In genomic region chr21:41651830-41652229, GRCh38 we compare ENCODE assay signal across 18 cellular contexts.
DNase-seq lines count a peak whose midpoint lies in the region; ATAC-seq and TF ChIP-seq lines count a peak whose summit lies in the region.
"Had no signal": no experiment of that assay in that cellular context is flagged by ENCODE, and none has a peak within 500 bp of the region (broad histone marks: within the 10 kb centered on the region; RNA-seq: fewer than 3 reads in every experiment).

No MANE protein-coding gene starts in this region.

- H3K18ac ChIP-seq in IMR-90 (ENCODE audit: low read depth, low read length): no peak overlapping the region

- no peaks in the 10 kb centered on the region for H3K4me1 Mint-ChIP-seq in CD8-positive, alpha-beta T cell (ENCODE audit: low read depth)
- H3K4me1 Mint-ChIP-seq in activated CD8-positive, alpha-beta T cell treated with anti-CD3 and anti-CD28 coated beads, Interleukin-2, amount 10 ng/mL, durations not matched to agents 7 days and 5 days (ENCODE audit: low read depth): no peaks in the 10 kb centered on the region
- H3K4me1 Mint-ChIP-seq: memory B cell; naive thymus-derived CD8-positive, alpha-beta T cell had no signal

- no peak for TF ChIP-seq CTCF in CD8-positive, alpha-beta T cell (IDR thresholded peaks at IDR 0.05)
- no peak; the same call in 1 of the 2 replicates for TF ChIP-seq CTCF in IMR-90 (conservative IDR thresholded peaks at IDR 0.05; ENCODE audit: low read depth, low read length)
- TF ChIP-seq CTCF in brain microvascular endothelial cell (IDR thresholded peaks at IDR 0.05; ENCODE audit: low read depth, low read length, missing control alignments): peak; percentile 3
- no peak for TF ChIP-seq CTCF in mucosa of descending colon (IDR thresholded peaks at IDR 0.05)

- no peak overlapping the region for H3K27ac ChIP-seq in CD8-positive, alpha-beta T cell (ENCODE audit: low read depth, low read length)
- H3K27ac ChIP-seq in IMR-90 (ENCODE audit: insufficient read depth, low read length) (no peak overlapping the region), brain microvascular endothelial cell (no peak overlapping the region)
- H3K27ac ChIP-seq: SJSA1 had no signal

- no peak for ATAC-seq in CD8-positive, alpha-beta T cell
- no peak for ATAC-seq in IMR-90 (ENCODE audit: low read depth)
- peak; percentile 78 for ATAC-seq in mucosa of descending colon
- ATAC-seq in GM18870 (IDR thresholded peaks at IDR 0.05; ENCODE audit: unreplicated experiment): no peak
- ATAC-seq in activated CD8-positive, alpha-beta T cell treated with anti-CD3 and anti-CD28 coated beads, Interleukin-2, amount 10 ng/mL, durations not matched to agents 7 days and 5 days: no peak
- ATAC-seq: naive thymus-derived CD8-positive, alpha-beta T cell had no signal

- peaks cover 5% of the 10 kb centered on the region for H3K9me1 ChIP-seq in IMR-90 (ENCODE audit: insufficient read depth, low read length)

- no peak overlapping the region for H4K5ac ChIP-seq in IMR-90 (ENCODE audit: low read depth, low read length)

- dilution Hi-C loops in IMR-90 (cut with HindIII; ENCODE audit: low sequenced_read_pairs, unreplicated experiment): no loop called here

- H2BK120ac ChIP-seq in IMR-90 (ENCODE audit: low read depth, low read length): no peak overlapping the region

- no peaks in the 10 kb centered on the region for H3K36me3 Mint-ChIP-seq in CD8-positive, alpha-beta T cell
- no peaks in the 10 kb centered on the region for H3K36me3 Mint-ChIP-seq in activated CD8-positive, alpha-beta T cell treated with anti-CD3 and anti-CD28 coated beads, Interleukin-2, amount 10 ng/mL, durations not matched to agents 7 days and 5 days (ENCODE audit: low read depth)
- H3K36me3 Mint-ChIP-seq: memory B cell; naive thymus-derived CD8-positive, alpha-beta T cell had no signal

- H2BK15ac ChIP-seq in IMR-90 (ENCODE audit: low read depth, low read length): no peak overlapping the region

- H2AFZ ChIP-seq in IMR-90 (replicated peaks; ENCODE audit: low read length, poor library complexity): no peak overlapping the region

- no peak overlapping the region for H3K4me3 Mint-ChIP-seq in CD8-positive, alpha-beta T cell
- no peak overlapping the region for H3K4me3 Mint-ChIP-seq in activated CD8-positive, alpha-beta T cell treated with anti-CD3 and anti-CD28 coated beads, Interleukin-2, amount 10 ng/mL, durations not matched to agents 7 days and 5 days
- H3K4me3 Mint-ChIP-seq: memory B cell; naive thymus-derived CD8-positive, alpha-beta T cell had no signal

- no peak overlapping the region for H2BK20ac ChIP-seq in IMR-90 (ENCODE audit: low read depth, low read length)

- intact Hi-C loops in CD8-positive, alpha-beta T cell (cut with DNase I, micrococcal nuclease): no loop called here
- intact Hi-C loops in IMR-90 (cut with micrococcal nuclease): no loop called here
- intact Hi-C loops in mucosa of descending colon (cut with DNase I, micrococcal nuclease): no loop called here

- no peak overlapping the region for H2AK5ac ChIP-seq in IMR-90 (ENCODE audit: low read depth, low read length)

- TF ChIP-seq RAD21 in IMR-90 (IDR thresholded peaks at IDR 0.05; ENCODE audit: low read length): no peak

- no peak overlapping the region for H4K8ac ChIP-seq in IMR-90 (ENCODE audit: low read depth in 2 of 2, low read length in 2 of 2)

- no peaks in the 10 kb centered on the region for H3K79me1 ChIP-seq in IMR-90 (ENCODE audit: low read depth in 1 of 2, low read length in 2 of 2)

- in situ Hi-C loops in IMR-90 (cut with MboI; ENCODE audit: low sequenced_read_pairs): no loop called here
- in situ Hi-C loops in brain microvascular endothelial cell (cut with HindIII; ENCODE audit: low pct_ligation_motif_present, low sequenced_read_pairs): no loop called here

- DNase-seq in CD8-positive, alpha-beta T cell: no peak
- DNase-seq in IMR-90 (peak; percentile 46), brain microvascular endothelial cell (no peak), mucosa of descending colon (no peak), NCI-H2171 treated with DMSO at 0.1 percent for 48 hours (lab: John Stamatoyannopoulos, UW) (no peak), NCI-H1436 (lab: John Stamatoyannopoulos, UW) (no peak)
- DNase-seq in activated CD8-positive, alpha-beta T cell treated with anti-CD3 and anti-CD28 coated beads, Interleukin-2, amount 10 ng/mL, durations not matched to agents 7 days and 5 days: no peak
- DNase-seq: activated CD4-positive, CD25-positive, alpha-beta regulatory T cell; Caco-2; effector CD8-positive, alpha-beta T cell; naive thymus-derived CD8-positive, alpha-beta T cell; NCI-H146; stimulated activated CD4-positive, alpha-beta T cell treated with anti-CD3 and anti-CD28 coated beads, Interleukin-4, amount 100 ng/mL, for 4 hours; substantia nigra; T-helper 2 cell had no signal

- no peak overlapping the region for H3K56ac ChIP-seq in IMR-90 (ENCODE audit: extremely low read depth, insufficient read depth, low read length)

- H3K27me3 ChIP-seq in CD8-positive, alpha-beta T cell (ENCODE audit: insufficient read depth, low read length): no peaks in the 10 kb centered on the region
- H3K27me3 ChIP-seq in IMR-90 (ENCODE audit: control insufficient read depth, insufficient read depth, low read length) (peaks cover 3% of the 10 kb centered on the region), brain microvascular endothelial cell (replicated peaks) (no peaks in the 10 kb centered on the region)
- H3K27me3 ChIP-seq: SJSA1 had no signal

- H3K23ac ChIP-seq in IMR-90 (ENCODE audit: low read depth, low read length): no peak overlapping the region

- H4K20me1 ChIP-seq in IMR-90 (ENCODE audit: insufficient read depth, low read length): no peaks in the 10 kb centered on the region

- H3K4me1 ChIP-seq in CD8-positive, alpha-beta T cell (ENCODE audit: insufficient read depth, low read length): no peaks in the 10 kb centered on the region
- H3K4me1 ChIP-seq in IMR-90 (ENCODE audit: control insufficient read depth, insufficient read depth, low read length) (peaks cover 9% of the 10 kb centered on the region), mucosa of descending colon (ENCODE audit: low read depth) (peaks cover 3% of the 10 kb centered on the region)

- H3K4ac ChIP-seq in IMR-90 (ENCODE audit: low read depth, low read length): no peak overlapping the region

- no peaks in the 10 kb centered on the region for H3K36me3 ChIP-seq in CD8-positive, alpha-beta T cell (ENCODE audit: insufficient read depth, low read length)
- H3K36me3 ChIP-seq in IMR-90 (ENCODE audit: control insufficient read depth, insufficient read depth, low read length): no peaks in the 10 kb centered on the region
- H3K36me3 ChIP-seq in brain microvascular endothelial cell (replicated peaks): no peaks in the 10 kb centered on the region
- no peaks in the 10 kb centered on the region for H3K36me3 ChIP-seq in mucosa of descending colon (ENCODE audit: low read depth)
- H3K36me3 ChIP-seq: SJSA1 had no signal

- peaks cover 2% of the 10 kb centered on the region for H3K27me3 Mint-ChIP-seq in CD8-positive, alpha-beta T cell (ENCODE audit: low read depth)
- H3K27me3 Mint-ChIP-seq in activated CD8-positive, alpha-beta T cell treated with anti-CD3 and anti-CD28 coated beads, Interleukin-2, amount 10 ng/mL, durations not matched to agents 7 days and 5 days (ENCODE audit: low read depth): peaks cover 13% of the 10 kb centered on the region

- H2AK9ac ChIP-seq in IMR-90 (replicated peaks; ENCODE audit: low read depth, low read length, poor library complexity): no peak overlapping the region

- H3K9ac ChIP-seq in IMR-90 (ENCODE audit: low read depth, low read length): no peak overlapping the region

- no peak overlapping the region for H4K91ac ChIP-seq in IMR-90 (ENCODE audit: insufficient read depth, low read depth, low read length)

- H3K4me2 ChIP-seq in IMR-90 (ENCODE audit: low read depth, low read length): no peak overlapping the region

- no TSS peak for BruUV-seq in IMR-90 (replicated peaks; lab: Mats Ljungman, UMichigan)

- TF ChIP-seq POLR2A in IMR-90 (IDR thresholded peaks at IDR 0.05; ENCODE audit: low read depth, low read length): no peak

- no peak overlapping the region for H2BK5ac ChIP-seq in IMR-90 (ENCODE audit: low read depth, low read length, poor library complexity, severe bottlenecking)

- peak overlapping the region; percentile 32 for H3K27ac Mint-ChIP-seq in CD8-positive, alpha-beta T cell
- H3K27ac Mint-ChIP-seq in activated CD8-positive, alpha-beta T cell treated with anti-CD3 and anti-CD28 coated beads, Interleukin-2, amount 10 ng/mL, durations not matched to agents 7 days and 5 days: no peak overlapping the region
- H3K27ac Mint-ChIP-seq: memory B cell; naive thymus-derived CD8-positive, alpha-beta T cell had no signal

- H3K4me3 ChIP-seq in CD8-positive, alpha-beta T cell (ENCODE audit: low read depth, low read length): no peak overlapping the region
- H3K4me3 ChIP-seq in IMR-90 (ENCODE audit: insufficient read depth, low read depth, low read length) (no peak overlapping the region), brain microvascular endothelial cell (ENCODE audit: low read depth, low read length) (no peak overlapping the region), mucosa of descending colon (no peak overlapping the region)
- H3K4me3 ChIP-seq: SJSA1 had no signal

- no peaks in the 10 kb centered on the region for H3K9me3 ChIP-seq in CD8-positive, alpha-beta T cell (ENCODE audit: low read length)
- H3K9me3 ChIP-seq in IMR-90 (ENCODE audit: control insufficient read depth, insufficient read depth, low read length): no peaks in the 10 kb centered on the region
- no peaks in the 10 kb centered on the region for H3K9me3 ChIP-seq in mucosa of descending colon
- H3K9me3 ChIP-seq: Caco-2 had no signal

- POLR2A ChIA-PET in CD8-positive, alpha-beta T cell (lab: Charles Lee): no interaction called here
- POLR2A ChIA-PET in IMR-90 (lab: Charles Lee; ENCODE audit: unreplicated experiment): no interaction called here
- POLR2A ChIA-PET in activated CD8-positive, alpha-beta T cell treated with anti-CD3 and anti-CD28 coated beads, Interleukin-2, amount 10 ng/mL, durations not matched to agents 7 days and 5 days (lab: Charles Lee): no interaction called here

- no peak overlapping the region for H3K14ac ChIP-seq in IMR-90 (replicated peaks; ENCODE audit: low read depth, low read length)

- CTCF ChIA-PET in CD8-positive, alpha-beta T cell (lab: Charles Lee): no interaction called here
- CTCF ChIA-PET in IMR-90 (lab: Yijun Ruan, JAX): no interaction called here
- CTCF ChIA-PET in activated CD8-positive, alpha-beta T cell treated with anti-CD3 and anti-CD28 coated beads, Interleukin-2, amount 10 ng/mL, durations not matched to agents 7 days and 5 days (lab: Charles Lee): no interaction called here

- H3K9me3 Mint-ChIP-seq in CD8-positive, alpha-beta T cell: no peaks in the 10 kb centered on the region
- H3K9me3 Mint-ChIP-seq in activated CD8-positive, alpha-beta T cell treated with anti-CD3 and anti-CD28 coated beads, Interleukin-2, amount 10 ng/mL, durations not matched to agents 7 days and 5 days (ENCODE audit: insufficient read depth): no peaks in the 10 kb centered on the region
- H3K9me3 Mint-ChIP-seq: naive thymus-derived CD8-positive, alpha-beta T cell had no signal

- 60% methylated on average over 2 of the region's 6 CpGs; no CpG with 5 or more reads in 1 of the 2 experiments for WGBS in IMR-90 (ENCODE audit: extremely low coverage in 2 of 2, insufficient read length in 1 of 2), 2 experiments
